Comparison of ENCODE assay signal across 16 cellular contexts in the genomic region with DNA sequence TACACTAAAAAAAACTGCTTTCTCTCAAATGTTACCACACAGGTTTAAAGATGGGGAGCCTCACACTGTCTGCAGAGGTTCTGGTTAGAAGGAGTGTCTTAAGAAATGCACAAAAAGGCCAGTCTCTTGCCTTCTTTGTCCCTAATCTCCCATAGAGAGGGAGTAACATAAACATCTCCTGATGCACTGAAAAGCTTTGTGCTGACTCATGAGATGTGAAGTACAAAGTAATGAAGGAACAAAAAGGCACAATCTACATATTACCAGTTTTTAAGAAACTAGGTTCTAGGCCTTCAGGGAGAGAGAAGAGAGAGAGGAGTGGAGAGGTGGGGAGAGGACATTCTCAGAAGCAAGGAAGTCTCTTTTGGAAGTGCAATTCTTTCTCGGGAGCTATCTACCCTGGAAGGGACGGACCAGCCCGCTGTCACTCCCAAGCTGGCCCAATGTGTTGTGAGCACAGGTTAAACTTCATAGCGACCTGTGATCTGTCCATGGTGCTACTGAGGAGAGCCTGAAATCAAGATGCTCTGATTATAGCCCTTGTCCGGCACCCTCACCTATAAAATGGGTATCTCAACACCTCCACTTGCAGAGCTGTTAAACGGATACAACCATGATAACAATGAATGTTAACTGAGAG.
DNase-seq lines count a peak whose midpoint lies in the region; ATAC-seq and TF ChIP-seq lines count a peak whose summit lies in the region.
"Had no signal": no experiment of that assay in that cellular context is flagged by ENCODE, and none has a peak within 500 bp of the region (broad histone marks: within the 10 kb centered on the region; RNA-seq: fewer than 3 reads in every experiment).

No MANE protein-coding gene starts in this region.

- H3K27ac Mint-ChIP-seq in H9 = no peak overlapping the region
- H3K27ac Mint-ChIP-seq: brain; stimulated activated naive B cell treated with anti-CD40 and anti-IgM and Interleukin-4, amounts not matched to agents 10 μg/mL and 1 μg/mL and 100 μg/mL, for 72 hours had no signal

- no peak for TF ChIP-seq POLR2A in Peyer's patch (IDR thresholded peaks at IDR 0.05)

- no peak for TF ChIP-seq CTCF in H9 (conservative IDR thresholded peaks at IDR 0.05)
- TF ChIP-seq CTCF in epithelial cell of esophagus (IDR thresholded peaks at IDR 0.05; ENCODE audit: insufficient read depth, low read depth, low read length, missing control alignments) = no peak
- TF ChIP-seq CTCF in Peyer's patch (IDR thresholded peaks at IDR 0.05) = no peak

- no peak overlapping the region for H3K4me2 ChIP-seq in H9 (ENCODE audit: insufficient read depth, insufficient read length, low read length)
- H3K4me2 ChIP-seq in mesendoderm (ENCODE audit: low read length) = no peak overlapping the region

- H3K36me3 Mint-ChIP-seq in H9 (ENCODE audit: insufficient read depth in 1 of 3, low read depth in 3 of 3) = peaks cover 0 to 4% (median 2%) of the 10 kb centered on the region in 3 experiments; a peak in 3 of 7 replicates
- H3K36me3 Mint-ChIP-seq: brain; stimulated activated naive B cell treated with anti-CD40 and anti-IgM and Interleukin-4, amounts not matched to agents 10 μg/mL and 1 μg/mL and 100 μg/mL, for 72 hours had no signal

- no peak overlapping the region for H3K14ac ChIP-seq in H9 (ENCODE audit: insufficient read depth, low read length)

- H2BK15ac ChIP-seq in H9 (ENCODE audit: low read depth, low read length) (no peak overlapping the region), mesendoderm (replicated peaks; ENCODE audit: low read depth) (no peak overlapping the region)

- no peak overlapping the region for H2AK5ac ChIP-seq in H9 (ENCODE audit: insufficient read length, low read length)
- no peak overlapping the region for H2AK5ac ChIP-seq in mesendoderm (ENCODE audit: low read length)

- no peak overlapping the region for H4K8ac ChIP-seq in H9 (replicated peaks; ENCODE audit: insufficient read length, low read depth, low read length)
- no peak overlapping the region for H4K8ac ChIP-seq in mesendoderm (ENCODE audit: low read depth, low read length)

- H3K79me1 ChIP-seq in H9 (ENCODE audit: insufficient read depth, low read depth, low read length, poor library complexity, severe bottlenecking) = no peaks in the 10 kb centered on the region
- no peaks in the 10 kb centered on the region for H3K79me1 ChIP-seq in mesendoderm (ENCODE audit: low read length)

- H4K20me1 ChIP-seq in H9 (ENCODE audit: control insufficient read depth, insufficient read depth, insufficient read length) = no peaks in the 10 kb centered on the region

- no peak overlapping the region for H2BK20ac ChIP-seq in H9 (ENCODE audit: low read depth, low read length, poor library complexity, severe bottlenecking)

- H3K4me1 Mint-ChIP-seq in H9 = no peaks in the 10 kb centered on the region
- H3K4me1 Mint-ChIP-seq: brain; stimulated activated naive B cell treated with anti-CD40 and anti-IgM and Interleukin-4, amounts not matched to agents 10 μg/mL and 1 μg/mL and 100 μg/mL, for 72 hours had no signal

- no peak overlapping the region for H3K4me3 ChIP-seq in epithelial cell of esophagus (ENCODE audit: low read length)
- H3K4me3 ChIP-seq in mesendoderm (ENCODE audit: low read length) = no peak overlapping the region
- H3K4me3 ChIP-seq in Peyer's patch = no peak overlapping the region
- H3K4me3 ChIP-seq: esophagus muscularis mucosa had no signal

- H3K79me2 ChIP-seq in H9 (ENCODE audit: insufficient read depth, low read length) (no peaks in the 10 kb centered on the region), mesendoderm (ENCODE audit: control insufficient read depth, insufficient read depth, low read length) (no peaks in the 10 kb centered on the region)

- H2BK5ac ChIP-seq in H9 (ENCODE audit: insufficient read length, low read length) (no peak overlapping the region), mesendoderm (ENCODE audit: low read length) (no peak overlapping the region)

- H3K9ac ChIP-seq in H9 (ENCODE audit: extremely low read depth, insufficient read length, low read length) (no peak overlapping the region), mesendoderm (ENCODE audit: low read length) (no peak overlapping the region)

- H3K4me1 ChIP-seq in H9 (ENCODE audit: insufficient read depth, low read length) (no peaks in the 10 kb centered on the region), mesendoderm (ENCODE audit: control insufficient read depth, low read depth, low read length) (no peaks in the 10 kb centered on the region), Peyer's patch (no peaks in the 10 kb centered on the region)
- H3K4me1 ChIP-seq: esophagus muscularis mucosa had no signal

- H3K56ac ChIP-seq in H9 (ENCODE audit: insufficient read length, low read depth, low read length) (no peak overlapping the region), mesendoderm (ENCODE audit: low read length) (no peak overlapping the region)

- no peak overlapping the region for H4K91ac ChIP-seq in H9 (ENCODE audit: insufficient read length, low read depth, low read length)

- no peaks in the 10 kb centered on the region for H3K27me3 ChIP-seq in H9 (ENCODE audit: insufficient read depth, low read length)
- no peaks in the 10 kb centered on the region for H3K27me3 ChIP-seq in mesendoderm (ENCODE audit: insufficient read depth, low read length, poor library complexity)
- H3K27me3 ChIP-seq in Peyer's patch = no peaks in the 10 kb centered on the region
- H3K27me3 ChIP-seq: esophagus muscularis mucosa had no signal

- H3K9me3 Mint-ChIP-seq in H9 = peaks cover 10% of the 10 kb centered on the region in 2 experiments

- H2AFZ ChIP-seq in H9 (ENCODE audit: low read length) = no peak overlapping the region

- peaks cover 10% of the 10 kb centered on the region for H3K27me3 Mint-ChIP-seq in H9 (ENCODE audit: low read depth)
- H3K27me3 Mint-ChIP-seq: stimulated activated naive B cell treated with anti-CD40 and anti-IgM and Interleukin-4, amounts not matched to agents 10 μg/mL and 1 μg/mL and 100 μg/mL, for 72 hours had no signal

- H2BK12ac ChIP-seq in H9 (ENCODE audit: insufficient read length, low read depth, low read length) = no peak overlapping the region

- peak; percentile 82 for DNase-seq in H9
- DNase-seq in RPMI8226 = peak; percentile 28
- DNase-seq in epithelial cell of esophagus (ENCODE audit: low read depth) = peak; percentile 47
- DNase-seq in mesendoderm = peak; percentile 84
- DNase-seq in Peyer's patch = no peak
- no peak for DNase-seq in occipital lobe (lab: John Stamatoyannopoulos, UW)
- DNase-seq in stimulated activated naive CD8-positive, alpha-beta T cell treated with anti-CD3 and anti-CD28 coated beads, Interleukin-15, Interleukin-2, amounts not matched to agents 100 U/mL and 50 U/mL, for 24 hours = no peak
- no peak for DNase-seq in activated naive CD4-positive, alpha-beta T cell treated with Interleukin-2 at 50 U/mL for 16 hours
- DNase-seq: Karpas-422; left cardiac atrium; NCI-H2171 treated with DMSO at 0.1 percent for 48 hours; nucleus accumbens; stimulated activated naive B cell treated with anti-CD40 and anti-IgM and Interleukin-4, amounts not matched to agents 10 μg/mL and 1 μg/mL and 100 μg/mL, for 72 hours had no signal

- H3K9me3 ChIP-seq in H9 (ENCODE audit: control insufficient read depth, low read depth, low read length) (no peaks in the 10 kb centered on the region), Peyer's patch (no peaks in the 10 kb centered on the region)
- H3K9me3 ChIP-seq: esophagus muscularis mucosa had no signal

- H2BK120ac ChIP-seq in H9 (ENCODE audit: low read depth, low read length, poor library complexity, severe bottlenecking) = no peak overlapping the region
- H2BK120ac ChIP-seq in mesendoderm (ENCODE audit: low read depth, low read length) = no peak overlapping the region

- H3K23ac ChIP-seq in H9 (ENCODE audit: insufficient read length, low read depth, low read length) (no peak overlapping the region), mesendoderm (ENCODE audit: low read length) (no peak overlapping the region)

- no peak overlapping the region for H3K4me3 Mint-ChIP-seq in H9
- H3K4me3 Mint-ChIP-seq: brain; stimulated activated naive B cell treated with anti-CD40 and anti-IgM and Interleukin-4, amounts not matched to agents 10 μg/mL and 1 μg/mL and 100 μg/mL, for 72 hours had no signal

- ATAC-seq in stimulated activated naive CD8-positive, alpha-beta T cell treated with anti-CD3 and anti-CD28 coated beads, Interleukin-15, Interleukin-2, amounts not matched to agents 100 U/mL and 50 U/mL, for 24 hours = no peak
- ATAC-seq: left cardiac atrium; stimulated activated naive B cell treated with anti-CD40 and anti-IgM and Interleukin-4, amounts not matched to agents 10 μg/mL and 1 μg/mL and 100 μg/mL, for 72 hours had no signal

- H3K23me2 ChIP-seq in H9 (ENCODE audit: insufficient read length, low read depth, low read length, poor library complexity, severe bottlenecking) = no peaks in the 10 kb centered on the region

- H3K36me3 ChIP-seq in mesendoderm (ENCODE audit: control insufficient read depth, insufficient read depth, low read length) (no peaks in the 10 kb centered on the region), Peyer's patch (no peaks in the 10 kb centered on the region)
- H3K36me3 ChIP-seq: esophagus muscularis mucosa had no signal

- H4K5ac ChIP-seq in H9 (ENCODE audit: insufficient read length, low read depth, low read length) (no peak overlapping the region), mesendoderm (ENCODE audit: low read length) (no peak overlapping the region)

- no peak overlapping the region for H3K27ac ChIP-seq in H9 (ENCODE audit: insufficient read length, low read depth, low read length)
- no peak overlapping the region for H3K27ac ChIP-seq in mesendoderm (ENCODE audit: low read depth, low read length)
- H3K27ac ChIP-seq in Peyer's patch = no peak overlapping the region
- H3K27ac ChIP-seq: C4-2B, esophagus muscularis mucosa had no signal

- no CpG with 5 or more reads among the region's 6 CpGs for WGBS in H9 (ENCODE audit: extremely low coverage, insufficient read length, low lambda C conversion rate)
- no CpG with 5 or more reads among the region's 6 CpGs for WGBS in mesendoderm (ENCODE audit: extremely low coverage, insufficient coverage, low lambda C conversion rate)

- H3K18ac ChIP-seq in H9 (ENCODE audit: insufficient read length, low read depth, low read length) (no peak overlapping the region), mesendoderm (ENCODE audit: low read length) (no peak overlapping the region)

- H3K4ac ChIP-seq in H9 (ENCODE audit: low read depth, low read length) (no peak overlapping the region), mesendoderm (ENCODE audit: low read depth, low read length) (no peak overlapping the region)

- no peak overlapping the region for H3T11ph ChIP-seq in H9 (ENCODE audit: low read length)

Comparison
In these comparisons a context has a peak if more than half of its experiments do, and no peak if none do; other contexts are left out.
1. DNase-seq: peak in H9 (single experiment), RPMI8226 (single experiment), epithelial cell of esophagus (single experiment) and mesendoderm (single experiment); none in Peyer's patch (0 of 3), occipital lobe (single experiment), stimulated activated naive CD8-positive, alpha-beta T cell treated with anti-CD3 and anti-CD28 coated beads, Interleukin-15, Interleukin-2, amounts not matched to agents 100 U/mL and 50 U/mL, for 24 hours (single experiment) and activated naive CD4-positive, alpha-beta T cell treated with Interleukin-2 at 50 U/mL for 16 hours (single experiment).